ENCODE assay signal across 1 cellular context in the genomic region with DNA sequence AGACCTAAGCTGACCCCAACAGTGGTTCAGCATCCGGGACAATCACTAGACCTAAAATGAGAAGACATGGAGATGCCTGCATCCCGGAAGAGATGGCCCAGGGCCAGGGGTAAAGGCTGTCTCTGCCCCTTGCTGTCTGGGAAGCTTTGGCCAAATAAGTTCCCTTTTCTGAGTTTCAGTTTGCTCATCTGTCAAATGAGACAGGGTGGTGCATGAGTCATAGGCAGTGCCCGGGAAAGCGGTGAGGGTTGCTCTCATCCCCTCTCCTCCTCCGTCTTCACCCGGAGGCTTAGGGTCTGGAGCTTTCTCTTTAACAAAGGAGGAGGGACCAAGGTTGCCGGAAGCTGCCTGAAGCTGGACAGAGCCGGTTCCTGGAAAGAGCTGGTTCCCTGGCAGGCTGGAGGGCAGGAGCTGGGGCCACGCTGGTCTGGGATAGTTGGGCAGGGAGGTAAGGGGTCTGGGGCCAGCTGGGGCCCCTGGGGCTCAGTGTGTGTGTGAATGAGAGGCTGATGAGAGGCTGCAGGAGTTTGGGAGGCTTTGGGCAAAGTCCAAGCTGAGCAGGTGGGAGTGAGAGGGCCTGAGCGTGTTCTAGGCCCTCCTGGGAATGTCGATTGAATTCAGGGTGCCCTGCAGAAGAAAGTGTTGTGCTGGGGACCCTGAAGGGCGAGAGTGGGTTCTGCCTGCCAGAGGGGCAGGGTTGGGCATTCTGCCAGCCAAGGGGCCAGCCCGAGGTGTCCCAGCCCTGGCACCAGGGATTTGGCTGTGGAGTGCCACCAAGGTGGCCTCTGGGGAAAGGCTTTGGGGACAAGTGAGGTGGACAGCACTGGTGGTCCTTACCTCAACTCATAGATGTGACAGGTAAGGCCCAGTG.
TF ChIP-seq lines count a peak whose summit lies in the region.

A gene with protein sequence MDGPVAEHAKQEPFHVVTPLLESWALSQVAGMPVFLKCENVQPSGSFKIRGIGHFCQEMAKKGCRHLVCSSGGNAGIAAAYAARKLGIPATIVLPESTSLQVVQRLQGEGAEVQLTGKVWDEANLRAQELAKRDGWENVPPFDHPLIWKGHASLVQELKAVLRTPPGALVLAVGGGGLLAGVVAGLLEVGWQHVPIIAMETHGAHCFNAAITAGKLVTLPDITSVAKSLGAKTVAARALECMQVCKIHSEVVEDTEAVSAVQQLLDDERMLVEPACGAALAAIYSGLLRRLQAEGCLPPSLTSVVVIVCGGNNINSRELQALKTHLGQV (plus strand): TSS at position 351 of the 871 bp plus-strand sequence. CDS start 5,603 bp downstream, outside the sequence.

TF ChIP-seq in HEK293, 187 proteins besides CTCF, POLR2A, EP300 and RAD21 (continued from another document and continues in another):
- TF ChIP-seq, protein P1, sequence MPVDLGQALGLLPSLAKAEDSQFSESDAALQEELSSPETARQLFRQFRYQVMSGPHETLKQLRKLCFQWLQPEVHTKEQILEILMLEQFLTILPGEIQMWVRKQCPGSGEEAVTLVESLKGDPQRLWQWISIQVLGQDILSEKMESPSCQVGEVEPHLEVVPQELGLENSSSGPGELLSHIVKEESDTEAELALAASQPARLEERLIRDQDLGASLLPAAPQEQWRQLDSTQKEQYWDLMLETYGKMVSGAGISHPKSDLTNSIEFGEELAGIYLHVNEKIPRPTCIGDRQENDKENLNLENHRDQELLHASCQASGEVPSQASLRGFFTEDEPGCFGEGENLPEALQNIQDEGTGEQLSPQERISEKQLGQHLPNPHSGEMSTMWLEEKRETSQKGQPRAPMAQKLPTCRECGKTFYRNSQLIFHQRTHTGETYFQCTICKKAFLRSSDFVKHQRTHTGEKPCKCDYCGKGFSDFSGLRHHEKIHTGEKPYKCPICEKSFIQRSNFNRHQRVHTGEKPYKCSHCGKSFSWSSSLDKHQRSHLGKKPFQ (tag by site-specific recombination; IDR thresholded peaks at IDR 0.05): no peak
- TF ChIP-seq, protein P2, sequence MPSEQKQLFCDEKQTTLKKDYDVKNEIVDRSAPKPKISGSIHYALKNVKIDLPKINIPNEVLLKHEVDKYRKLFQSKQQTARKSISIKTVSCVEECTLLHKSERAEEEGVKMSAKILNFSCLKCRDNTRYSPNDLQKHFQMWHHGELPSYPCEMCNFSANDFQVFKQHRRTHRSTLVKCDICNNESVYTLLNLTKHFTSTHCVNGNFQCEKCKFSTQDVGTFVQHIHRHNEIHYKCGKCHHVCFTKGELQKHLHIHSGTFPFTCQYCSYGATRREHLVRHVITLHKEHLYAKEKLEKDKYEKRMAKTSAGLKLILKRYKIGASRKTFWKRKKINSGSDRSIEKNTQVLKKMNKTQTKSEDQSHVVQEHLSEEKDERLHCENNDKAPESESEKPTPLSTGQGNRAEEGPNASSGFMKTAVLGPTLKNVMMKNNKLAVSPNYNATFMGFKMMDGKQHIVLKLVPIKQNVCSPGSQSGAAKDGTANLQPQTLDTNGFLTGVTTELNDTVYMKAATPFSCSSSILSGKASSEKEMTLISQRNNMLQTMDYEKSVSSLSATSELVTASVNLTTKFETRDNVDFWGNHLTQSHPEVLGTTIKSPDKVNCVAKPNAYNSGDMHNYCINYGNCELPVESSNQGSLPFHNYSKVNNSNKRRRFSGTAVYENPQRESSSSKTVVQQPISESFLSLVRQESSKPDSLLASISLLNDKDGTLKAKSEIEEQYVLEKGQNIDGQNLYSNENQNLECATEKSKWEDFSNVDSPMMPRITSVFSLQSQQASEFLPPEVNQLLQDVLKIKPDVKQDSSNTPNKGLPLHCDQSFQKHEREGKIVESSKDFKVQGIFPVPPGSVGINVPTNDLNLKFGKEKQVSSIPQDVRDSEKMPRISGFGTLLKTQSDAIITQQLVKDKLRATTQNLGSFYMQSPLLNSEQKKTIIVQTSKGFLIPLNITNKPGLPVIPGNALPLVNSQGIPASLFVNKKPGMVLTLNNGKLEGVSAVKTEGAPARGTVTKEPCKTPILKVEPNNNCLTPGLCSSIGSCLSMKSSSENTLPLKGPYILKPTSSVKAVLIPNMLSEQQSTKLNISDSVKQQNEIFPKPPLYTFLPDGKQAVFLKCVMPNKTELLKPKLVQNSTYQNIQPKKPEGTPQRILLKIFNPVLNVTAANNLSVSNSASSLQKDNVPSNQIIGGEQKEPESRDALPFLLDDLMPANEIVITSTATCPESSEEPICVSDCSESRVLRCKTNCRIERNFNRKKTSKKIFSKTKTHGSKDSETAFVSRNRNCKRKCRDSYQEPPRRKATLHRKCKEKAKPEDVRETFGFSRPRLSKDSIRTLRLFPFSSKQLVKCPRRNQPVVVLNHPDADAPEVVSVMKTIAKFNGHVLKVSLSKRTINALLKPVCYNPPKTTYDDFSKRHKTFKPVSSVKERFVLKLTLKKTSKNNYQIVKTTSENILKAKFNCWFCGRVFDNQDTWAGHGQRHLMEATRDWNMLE (tag by site-specific recombination; conservative IDR thresholded peaks at IDR 0.05; ENCODE audit: low read depth): 0 out of 2 replicates have a peak, but pooled peaks have one; percentile 18
- TF ChIP-seq ZFP37 (tag by site-specific recombination; IDR thresholded peaks at IDR 0.05): no peak
- peak; percentile 17; the same call in 1 of the 2 replicates for TF ChIP-seq EGR2 (tag by site-specific recombination; IDR thresholded peaks at IDR 0.05; ENCODE audit: low read depth)
- peak; percentile 76 for TF ChIP-seq ZNF10 (tag by site-specific recombination; IDR thresholded peaks at IDR 0.05)
- no peak for TF ChIP-seq ZNF221 (tag by site-specific recombination; IDR thresholded peaks at IDR 0.05; ENCODE audit: borderline replicate concordance)
- TF ChIP-seq, protein P3, sequence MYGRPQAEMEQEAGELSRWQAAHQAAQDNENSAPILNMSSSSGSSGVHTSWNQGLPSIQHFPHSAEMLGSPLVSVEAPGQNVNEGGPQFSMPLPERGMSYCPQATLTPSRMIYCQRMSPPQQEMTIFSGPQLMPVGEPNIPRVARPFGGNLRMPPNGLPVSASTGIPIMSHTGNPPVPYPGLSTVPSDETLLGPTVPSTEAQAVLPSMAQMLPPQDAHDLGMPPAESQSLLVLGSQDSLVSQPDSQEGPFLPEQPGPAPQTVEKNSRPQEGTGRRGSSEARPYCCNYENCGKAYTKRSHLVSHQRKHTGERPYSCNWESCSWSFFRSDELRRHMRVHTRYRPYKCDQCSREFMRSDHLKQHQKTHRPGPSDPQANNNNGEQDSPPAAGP (tag by site-specific recombination; IDR thresholded peaks at IDR 0.05): peak; percentile 48; the same call in 1 of the 2 replicates
- TF ChIP-seq ZSCAN23 (tag by site-specific recombination; IDR thresholded peaks at IDR 0.05): no peak
- TF ChIP-seq ZNF133 (tag by site-specific recombination; IDR thresholded peaks at IDR 0.05): no peak
- TF ChIP-seq, protein P4, sequence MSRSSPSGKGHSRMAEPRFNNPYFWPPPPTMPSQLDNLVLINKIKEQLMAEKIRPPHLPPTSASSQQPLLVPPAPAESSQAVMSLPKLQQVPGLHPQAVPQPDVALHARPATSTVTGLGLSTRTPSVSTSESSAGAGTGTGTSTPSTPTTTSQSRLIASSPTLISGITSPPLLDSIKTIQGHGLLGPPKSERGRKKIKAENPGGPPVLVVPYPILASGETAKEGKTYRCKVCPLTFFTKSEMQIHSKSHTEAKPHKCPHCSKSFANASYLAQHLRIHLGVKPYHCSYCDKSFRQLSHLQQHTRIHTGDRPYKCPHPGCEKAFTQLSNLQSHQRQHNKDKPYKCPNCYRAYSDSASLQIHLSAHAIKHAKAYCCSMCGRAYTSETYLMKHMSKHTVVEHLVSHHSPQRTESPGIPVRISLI (tag by site-specific recombination; IDR thresholded peaks at IDR 0.05): no peak
- no peak for TF ChIP-seq ZNF510 (tag by site-specific recombination; IDR thresholded peaks at IDR 0.05; ENCODE audit: insufficient replicate concordance)
- no peak for TF ChIP-seq ZEB2 (tag by site-specific recombination; IDR thresholded peaks at IDR 0.05)
- TF ChIP-seq ZNF37A (tag by site-specific recombination; IDR thresholded peaks at IDR 0.05): no peak
- TF ChIP-seq ZNF214 (tag by site-specific recombination; IDR thresholded peaks at IDR 0.05; ENCODE audit: borderline replicate concordance): no peak
- TF ChIP-seq, protein P5, sequence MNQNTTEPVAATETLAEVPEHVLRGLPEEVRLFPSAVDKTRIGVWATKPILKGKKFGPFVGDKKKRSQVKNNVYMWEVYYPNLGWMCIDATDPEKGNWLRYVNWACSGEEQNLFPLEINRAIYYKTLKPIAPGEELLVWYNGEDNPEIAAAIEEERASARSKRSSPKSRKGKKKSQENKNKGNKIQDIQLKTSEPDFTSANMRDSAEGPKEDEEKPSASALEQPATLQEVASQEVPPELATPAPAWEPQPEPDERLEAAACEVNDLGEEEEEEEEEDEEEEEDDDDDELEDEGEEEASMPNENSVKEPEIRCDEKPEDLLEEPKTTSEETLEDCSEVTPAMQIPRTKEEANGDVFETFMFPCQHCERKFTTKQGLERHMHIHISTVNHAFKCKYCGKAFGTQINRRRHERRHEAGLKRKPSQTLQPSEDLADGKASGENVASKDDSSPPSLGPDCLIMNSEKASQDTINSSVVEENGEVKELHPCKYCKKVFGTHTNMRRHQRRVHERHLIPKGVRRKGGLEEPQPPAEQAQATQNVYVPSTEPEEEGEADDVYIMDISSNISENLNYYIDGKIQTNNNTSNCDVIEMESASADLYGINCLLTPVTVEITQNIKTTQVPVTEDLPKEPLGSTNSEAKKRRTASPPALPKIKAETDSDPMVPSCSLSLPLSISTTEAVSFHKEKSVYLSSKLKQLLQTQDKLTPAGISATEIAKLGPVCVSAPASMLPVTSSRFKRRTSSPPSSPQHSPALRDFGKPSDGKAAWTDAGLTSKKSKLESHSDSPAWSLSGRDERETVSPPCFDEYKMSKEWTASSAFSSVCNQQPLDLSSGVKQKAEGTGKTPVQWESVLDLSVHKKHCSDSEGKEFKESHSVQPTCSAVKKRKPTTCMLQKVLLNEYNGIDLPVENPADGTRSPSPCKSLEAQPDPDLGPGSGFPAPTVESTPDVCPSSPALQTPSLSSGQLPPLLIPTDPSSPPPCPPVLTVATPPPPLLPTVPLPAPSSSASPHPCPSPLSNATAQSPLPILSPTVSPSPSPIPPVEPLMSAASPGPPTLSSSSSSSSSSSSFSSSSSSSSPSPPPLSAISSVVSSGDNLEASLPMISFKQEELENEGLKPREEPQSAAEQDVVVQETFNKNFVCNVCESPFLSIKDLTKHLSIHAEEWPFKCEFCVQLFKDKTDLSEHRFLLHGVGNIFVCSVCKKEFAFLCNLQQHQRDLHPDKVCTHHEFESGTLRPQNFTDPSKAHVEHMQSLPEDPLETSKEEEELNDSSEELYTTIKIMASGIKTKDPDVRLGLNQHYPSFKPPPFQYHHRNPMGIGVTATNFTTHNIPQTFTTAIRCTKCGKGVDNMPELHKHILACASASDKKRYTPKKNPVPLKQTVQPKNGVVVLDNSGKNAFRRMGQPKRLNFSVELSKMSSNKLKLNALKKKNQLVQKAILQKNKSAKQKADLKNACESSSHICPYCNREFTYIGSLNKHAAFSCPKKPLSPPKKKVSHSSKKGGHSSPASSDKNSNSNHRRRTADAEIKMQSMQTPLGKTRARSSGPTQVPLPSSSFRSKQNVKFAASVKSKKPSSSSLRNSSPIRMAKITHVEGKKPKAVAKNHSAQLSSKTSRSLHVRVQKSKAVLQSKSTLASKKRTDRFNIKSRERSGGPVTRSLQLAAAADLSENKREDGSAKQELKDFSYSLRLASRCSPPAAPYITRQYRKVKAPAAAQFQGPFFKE (tag by site-specific recombination; IDR thresholded peaks at IDR 0.05; ENCODE audit: borderline replicate concordance): no peak
- TF ChIP-seq ZNF501 (tag by site-specific recombination; IDR thresholded peaks at IDR 0.05): peak; percentile 25; the same call in 1 of the 2 replicates
- TF ChIP-seq ZNF768 (tag by site-specific recombination; IDR thresholded peaks at IDR 0.05): no peak
- TF ChIP-seq ZSCAN16 (tag by site-specific recombination; IDR thresholded peaks at IDR 0.05): no peak
- TF ChIP-seq, protein P6, sequence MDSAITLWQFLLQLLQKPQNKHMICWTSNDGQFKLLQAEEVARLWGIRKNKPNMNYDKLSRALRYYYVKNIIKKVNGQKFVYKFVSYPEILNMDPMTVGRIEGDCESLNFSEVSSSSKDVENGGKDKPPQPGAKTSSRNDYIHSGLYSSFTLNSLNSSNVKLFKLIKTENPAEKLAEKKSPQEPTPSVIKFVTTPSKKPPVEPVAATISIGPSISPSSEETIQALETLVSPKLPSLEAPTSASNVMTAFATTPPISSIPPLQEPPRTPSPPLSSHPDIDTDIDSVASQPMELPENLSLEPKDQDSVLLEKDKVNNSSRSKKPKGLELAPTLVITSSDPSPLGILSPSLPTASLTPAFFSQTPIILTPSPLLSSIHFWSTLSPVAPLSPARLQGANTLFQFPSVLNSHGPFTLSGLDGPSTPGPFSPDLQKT (IDR thresholded peaks at IDR 0.05; ENCODE audit: borderline replicate concordance, low read depth, low read length): no peak
- peak; percentile 96 for TF ChIP-seq ZBTB48 (tag by site-specific recombination; IDR thresholded peaks at IDR 0.05)
- no peak for TF ChIP-seq ZNF777 (tag by site-specific recombination; IDR thresholded peaks at IDR 0.05; ENCODE audit: borderline replicate concordance)
- TF ChIP-seq PRDM1 (tag by site-specific recombination; IDR thresholded peaks at IDR 0.05): peak; percentile 91
- peak; percentile 84 for TF ChIP-seq ZBTB17 (tag by site-specific recombination; IDR thresholded peaks at IDR 0.05)
- TF ChIP-seq ZNF792 (tag by site-specific recombination; IDR thresholded peaks at IDR 0.05): 0 out of 2 replicates have a peak, but pooled peaks have one; percentile 20
- TF ChIP-seq ZNF658 (tag by site-specific recombination; IDR thresholded peaks at IDR 0.05): no peak
- no peak; the same call in 1 of the 2 replicates for TF ChIP-seq ZNF561 (tag by site-specific recombination; IDR thresholded peaks at IDR 0.05; ENCODE audit: borderline replicate concordance)
- peak; percentile 97 for TF ChIP-seq ZBTB20 (tag by site-specific recombination; IDR thresholded peaks at IDR 0.05)
- no peak for TF ChIP-seq ZNF341 (tag by site-specific recombination; IDR thresholded peaks at IDR 0.05; ENCODE audit: low read depth)
- no peak for TF ChIP-seq HOXA7 (CRISPR knock-in tag; IDR thresholded peaks at IDR 0.05; ENCODE audit: borderline replicate concordance)
- no peak for TF ChIP-seq KLF10 (tag by site-specific recombination; IDR thresholded peaks at IDR 0.05)
- TF ChIP-seq ZNF223 (tag by site-specific recombination; IDR thresholded peaks at IDR 0.05): no peak
- peak; percentile 18; the same call in 1 of the 2 replicates for TF ChIP-seq ZFP69B (tag by site-specific recombination; IDR thresholded peaks at IDR 0.05)
- TF ChIP-seq ZNF549 (tag by site-specific recombination; IDR thresholded peaks at IDR 0.05): no peak
- no peak for TF ChIP-seq ZNF248 (tag by site-specific recombination; IDR thresholded peaks at IDR 0.05)
- no peak for TF ChIP-seq YY2 (tag by site-specific recombination; IDR thresholded peaks at IDR 0.05)
- TF ChIP-seq, protein P7, sequence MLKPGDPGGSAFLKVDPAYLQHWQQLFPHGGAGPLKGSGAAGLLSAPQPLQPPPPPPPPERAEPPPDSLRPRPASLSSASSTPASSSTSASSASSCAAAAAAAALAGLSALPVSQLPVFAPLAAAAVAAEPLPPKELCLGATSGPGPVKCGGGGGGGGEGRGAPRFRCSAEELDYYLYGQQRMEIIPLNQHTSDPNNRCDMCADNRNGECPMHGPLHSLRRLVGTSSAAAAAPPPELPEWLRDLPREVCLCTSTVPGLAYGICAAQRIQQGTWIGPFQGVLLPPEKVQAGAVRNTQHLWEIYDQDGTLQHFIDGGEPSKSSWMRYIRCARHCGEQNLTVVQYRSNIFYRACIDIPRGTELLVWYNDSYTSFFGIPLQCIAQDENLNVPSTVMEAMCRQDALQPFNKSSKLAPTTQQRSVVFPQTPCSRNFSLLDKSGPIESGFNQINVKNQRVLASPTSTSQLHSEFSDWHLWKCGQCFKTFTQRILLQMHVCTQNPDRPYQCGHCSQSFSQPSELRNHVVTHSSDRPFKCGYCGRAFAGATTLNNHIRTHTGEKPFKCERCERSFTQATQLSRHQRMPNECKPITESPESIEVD (tag by site-specific recombination; IDR thresholded peaks at IDR 0.05): no peak
- peak; percentile 58 for TF ChIP-seq ZXDB (tag by site-specific recombination; IDR thresholded peaks at IDR 0.05)
- no peak for TF ChIP-seq ZNF292 (tag by site-specific recombination; IDR thresholded peaks at IDR 0.05; ENCODE audit: borderline replicate concordance, low read depth)
